In genomic region chr11:59207988-59208432, GRCh38 we compare ENCODE assay signal across 8 cellular contexts. TPM values are rescaled to one million over a fixed set of nuclear protein-coding genes. Genes with fewer than 3 reads are reported as not detected.
DNase-seq lines count a peak whose midpoint lies in the region; ATAC-seq and TF ChIP-seq lines count a peak whose summit lies in the region.

No MANE protein-coding gene starts in this region.

- TF ChIP-seq POLR2A in ovary (IDR thresholded peaks at IDR 0.05) = no peak

- peaks cover 11% of the 10 kb centered on the region for H3K27me3 Mint-ChIP-seq in activated CD8-positive, alpha-beta T cell treated with anti-CD3 and anti-CD28 coated beads for 36 hours

- no peak overlapping the region for H3K4me3 Mint-ChIP-seq in activated CD8-positive, alpha-beta T cell treated with anti-CD3 and anti-CD28 coated beads for 36 hours

- POLR2A ChIA-PET in BJ (lab: Charles Lee) = no interaction called here
- POLR2A ChIA-PET in activated CD8-positive, alpha-beta T cell treated with anti-CD3 and anti-CD28 coated beads for 36 hours (lab: Charles Lee) = no interaction called here

- peaks cover 26% of the 10 kb centered on the region for H3K4me1 Mint-ChIP-seq in activated CD8-positive, alpha-beta T cell treated with anti-CD3 and anti-CD28 coated beads for 36 hours (ENCODE audit: low read depth)

- TF ChIP-seq EP300 in ovary (IDR thresholded peaks at IDR 0.05) = no peak

- 1 to 3% (median 2%) methylated on average over 4 of the region's 4 CpGs for WGBS in ovary, 3 donors

- TF ChIP-seq CTCF in BJ (IDR thresholded peaks at IDR 0.05; ENCODE audit: insufficient read depth, low read depth, low read length) (peak; percentile 73), ovary (IDR thresholded peaks at IDR 0.05) (peak; percentile 60 to 76 (median 73))
- peak; percentile 71 for TF ChIP-seq CTCF in activated CD8-positive, alpha-beta T cell treated with anti-CD3 and anti-CD28 coated beads for 36 hours (IDR thresholded peaks at IDR 0.05)

- CTCF ChIA-PET in BJ (lab: Yijun Ruan, JAX) = interaction anchor here (0.7 to 8.1 kb wide), 7 partner anchors 10 to 37 kb away, joined by 3 to 202 read pairs (median 18); partner anchors contain the start of gene DTX4
- CTCF ChIA-PET in activated CD8-positive, alpha-beta T cell treated with anti-CD3 and anti-CD28 coated beads for 36 hours (lab: Charles Lee) = interaction anchor here (0.9 to 9.8 kb wide), 2 partner anchors 9 to 21 kb away, joined by 3 to 59 read pairs; no protein-coding TSS in a partner anchor

- H3K36me3 Mint-ChIP-seq in activated CD8-positive, alpha-beta T cell treated with anti-CD3 and anti-CD28 coated beads for 36 hours (ENCODE audit: low read depth) = no peaks in the 10 kb centered on the region

- no peaks in the 10 kb centered on the region for H3K9me3 ChIP-seq in ovary

- peak overlapping the region; percentile 34 for H3K27ac Mint-ChIP-seq in activated CD8-positive, alpha-beta T cell treated with anti-CD3 and anti-CD28 coated beads for 36 hours

- no peaks in the 10 kb centered on the region; the same call in 1 of the 2 replicates for H3K36me3 ChIP-seq in BJ (ENCODE audit: control insufficient read depth, insufficient read depth, low read length)
- H3K36me3 ChIP-seq in ovary = no peaks in the 10 kb centered on the region

- H3K27ac ChIP-seq in ovary = peak overlapping the region in 1 of 2 donors; percentile 54

- intact Hi-C loops in activated CD8-positive, alpha-beta T cell treated with anti-CD3 and anti-CD28 coated beads for 36 hours (cut with micrococcal nuclease) = loop anchor here (2.0 kb wide), 1 partner anchor 37 kb away; no protein-coding TSS in a partner anchor
- intact Hi-C loops in ovary (cut with DNase I) = loop anchor here in 3 of 4 donors (2.0 to 10.0 kb wide), 3 partner anchors 36 to 77 kb away; partner anchors contain the start of gene DTX4 (in 2 of the 3)

- H3K4me1 ChIP-seq in ovary (ENCODE audit: insufficient read depth) = no peaks in the 10 kb centered on the region

- H3K9me3 Mint-ChIP-seq in activated CD8-positive, alpha-beta T cell treated with anti-CD3 and anti-CD28 coated beads for 36 hours = no peaks in the 10 kb centered on the region

- peak; percentile 78 for ATAC-seq in GM18858 (IDR thresholded peaks at IDR 0.05; ENCODE audit: unreplicated experiment)
- peak; percentile 73 for ATAC-seq in HG02981 (IDR thresholded peaks at IDR 0.05; ENCODE audit: unreplicated experiment)
- peak; percentile 84 for ATAC-seq in activated CD8-positive, alpha-beta T cell treated with anti-CD3 and anti-CD28 coated beads for 36 hours

- DNase-seq in BJ (ENCODE audit: low read depth) = peak; percentile 39
- peak; percentile 30 for DNase-seq in NCI-H2227 treated with DMSO at 0.1 percent for 48 hours (lab: John Stamatoyannopoulos, UW)
- peak; percentile 50 for DNase-seq in activated CD8-positive, alpha-beta T cell treated with anti-CD3 and anti-CD28 coated beads for 36 hours
- peak; percentile 36 for DNase-seq in fibroblast of the conjunctiva (ENCODE audit: low read depth)
- peak in 3 of 5 donors; percentile 37 to 63 (median 44) for DNase-seq in ovary
- DNase-seq in COR-L47 (lab: John Stamatoyannopoulos, UW) = no peak

- H3K27me3 ChIP-seq in BJ (ENCODE audit: control insufficient read depth, insufficient read depth, low read length) (peaks cover 3% of the 10 kb centered on the region), ovary (no peaks in the 10 kb centered on the region)

- H3K4me3 ChIP-seq in BJ (ENCODE audit: low read depth, low read length) (no peak overlapping the region), ovary (no peak overlapping the region)

RNA-seq across cellular contexts. Expression of gene MPEG1, which starts 4.7 kb away (rescaled TPM):
- polyA plus RNA-seq in BJ (2011; rRNA removed) (not detected in 2 replicates), ovary (10 to 100 TPM in 1 of 2 donors, 1 to 10 TPM in 1; 2.4 to 28.5 TPM)
- not detected in 2 replicates for polyA minus RNA-seq in BJ (2011; rRNA and poly(A)+ RNA removed)
- total RNA-seq in activated CD8-positive, alpha-beta T cell treated with anti-CD3 and anti-CD28 coated beads for 36 hours = not detected
- total RNA-seq in ovary = 10 to 100 TPM in 1 of 7 donors, 1 to 10 TPM in 6; 1.8 to 11.9 (median 3.9) TPM

RNA-seq across cellular contexts. Expression of gene DTX4, which starts 36.1 kb away (rescaled TPM):
- 0.98 and 1.2 TPM in 2 replicates for polyA plus RNA-seq in BJ (2011; rRNA removed)
- 2.4 and 2.6 TPM in 2 replicates for polyA minus RNA-seq in BJ (2011; rRNA and poly(A)+ RNA removed)
- under 1 TPM; 0.16 to 0.29 TPM for total RNA-seq in activated CD8-positive, alpha-beta T cell treated with anti-CD3 and anti-CD28 coated beads for 36 hours
- total RNA-seq in ovary = 10 to 100 TPM in 6 of 7 donors, 1 to 10 TPM in 1; 6.1 to 20.3 (median 16.8) TPM
- polyA plus RNA-seq in ovary = 10 to 100 TPM; 18.5 to 21.5 TPM

Comparison
In these comparisons a context has a peak if more than half of its experiments do, and no peak if none do; other contexts are left out.
1. RNA of gene DTX4, which starts 36.1 kb away (total RNA-seq): 6.1 to 20.3 TPM in ovary; 0.16 to 0.29 TPM in activated CD8-positive, alpha-beta T cell treated with anti-CD3 and anti-CD28 coated beads for 36 hours; every median in the first group is over 4 times any median in the second.
2. Peak in every context shown above with its lines, with median percentiles within 50 percentile points of each other: CTCF ChIP-seq and ATAC-seq.